In genomic region chr14:69996197-69996596, GRCh38 we compare ENCODE assay signal across 17 cellular contexts.
A peak's percentile ranks its signal among the peaks of the same experiment; 100 is the strongest.
DNase-seq lines count a peak whose midpoint lies in the region; TF ChIP-seq lines count a peak whose summit lies in the region.
"Had no signal": no experiment of that assay in that cellular context is flagged by ENCODE, and none has a peak within 500 bp of the region (broad histone marks: within the 10 kb centered on the region; RNA-seq: fewer than 3 reads in every experiment).

No MANE protein-coding gene starts in this region.

- H3K9me2 ChIP-seq in GM23248 (ENCODE audit: insufficient read depth): no peaks in the 10 kb centered on the region

- in situ Hi-C loops in GM23248 (cut with MboI): no loop called here

- H3K4me1 ChIP-seq in GM23248 (ENCODE audit: insufficient read depth) (peaks cover 9% of the 10 kb centered on the region; the same call in 1 of the 2 replicates), left ventricle myocardium inferior (no peaks in the 10 kb centered on the region), BE2C (no peaks in the 10 kb centered on the region)

- H3K36me3 ChIP-seq in GM23248 (ENCODE audit: low read depth) (no peaks in the 10 kb centered on the region), left ventricle myocardium inferior (no peaks in the 10 kb centered on the region), BE2C (no peaks in the 10 kb centered on the region)
- H3K36me3 ChIP-seq: gastroesophageal sphincter had no signal

- no peak overlapping the region for H2AFZ ChIP-seq in GM23248

- no peaks in the 10 kb centered on the region for H3K79me2 ChIP-seq in GM23248 (ENCODE audit: insufficient read depth)

- no peak overlapping the region for H3K4me3 ChIP-seq in GM23248
- no peak overlapping the region for H3K4me3 ChIP-seq in choroid plexus epithelial cell (ENCODE audit: low read depth, low read length)
- H3K4me3 ChIP-seq in left ventricle myocardium inferior: no peak overlapping the region
- no peak overlapping the region for H3K4me3 ChIP-seq in BE2C (ENCODE audit: low read depth, low read length)
- H3K4me3 ChIP-seq: gastroesophageal sphincter, testis had no signal

- no peak overlapping the region for H3K4me2 ChIP-seq in GM23248 (ENCODE audit: unreplicated experiment)

- 41 to 51% methylated on average over 1 of the region's 1 CpG for WGBS in GM23248 (ENCODE audit: low coverage in 1 of 2, low lambda C conversion rate in 2 of 2, missing lambda C conversion rate in 2 of 2), 2 experiments

- peaks cover 5% of the 10 kb centered on the region; the same call in 1 of the 2 replicates for H3F3A ChIP-seq in GM23248 (ENCODE audit: insufficient read depth)

- no peak overlapping the region for H3K9ac ChIP-seq in GM23248

- peak; percentile 74 for DNase-seq in GM23248
- DNase-seq in OCI-M1 (lab: John Stamatoyannopoulos, UW): peak; percentile 5
- DNase-seq in choroid plexus epithelial cell (ENCODE audit: low read depth): peak; percentile 69
- DNase-seq in kidney tubule cell (ENCODE audit: low spot score): peak; percentile 72
- DNase-seq in left ventricle myocardium inferior: no peak
- no peak for DNase-seq in SIG-M5 treated with dmso at 0.1 percent for 504 hours (lab: John Stamatoyannopoulos, UW; ENCODE audit: unreplicated experiment)
- DNase-seq in cortex of kidney (lab: John Stamatoyannopoulos, UW): no peak
- DNase-seq in BE2C: no peak
- DNase-seq: activated CD4-positive, alpha-beta T cell treated with anti-CD3 and anti-CD28 coated beads for 36 hours; activated naive CD4-positive, alpha-beta T cell treated with anti-CD3 and anti-CD28 coated beads, Interleukin-2, amount 50 U/mL, for 16 hours; effector CD4-positive, alpha-beta T cell; NCI-H2081 treated with DMSO at 0.1 percent for 48 hours; NCI-H774; stimulated activated CD4-positive, alpha-beta T cell treated with anti-CD3 and anti-CD28 coated beads, Interleukin-4, amount 100 ng/mL, for 24 hours; T-helper 2 cell; testis had no signal

- H3K27me3 ChIP-seq in GM23248 (replicated peaks; ENCODE audit: insufficient read depth) (no peaks in the 10 kb centered on the region; the same call in 1 of the 2 replicates), left ventricle myocardium inferior (ENCODE audit: low read depth) (peaks cover 83% of the 10 kb centered on the region), BE2C (0 out of 2 replicates have a peak, but pooled peaks cover 5% of the 10 kb centered on the region)
- H3K27me3 ChIP-seq: testis had no signal

- no peaks in the 10 kb centered on the region for H4K20me1 ChIP-seq in GM23248 (ENCODE audit: insufficient read depth)

- intact Hi-C loops in left ventricle myocardium inferior (cut with micrococcal nuclease): no loop called here

- TF ChIP-seq CTCF in choroid plexus epithelial cell (conservative IDR thresholded peaks at IDR 0.05; ENCODE audit: low read depth, low read length) (no peak), left ventricle myocardium inferior (IDR thresholded peaks at IDR 0.05; ENCODE audit: borderline replicate concordance) (no peak), BE2C (IDR thresholded peaks at IDR 0.05; ENCODE audit: low read depth, low read length) (no peak)

- peak overlapping the region; percentile 68 for H3K27ac ChIP-seq in GM23248
- no peak overlapping the region for H3K27ac ChIP-seq in left ventricle myocardium inferior (replicated peaks)
- H3K27ac ChIP-seq: gastroesophageal sphincter, testis had no signal

- H3K9me3 ChIP-seq in GM23248 (ENCODE audit: low read depth): no peaks in the 10 kb centered on the region
- H3K9me3 ChIP-seq in left ventricle myocardium inferior (replicated peaks): no peaks in the 10 kb centered on the region
- no peaks in the 10 kb centered on the region for H3K9me3 ChIP-seq in BE2C
- H3K9me3 ChIP-seq: gastroesophageal sphincter, testis had no signal

Comparison
In these comparisons a context has a peak if more than half of its experiments do, and no peak if none do; other contexts are left out.
1. DNase-seq: peak in GM23248 (single experiment), OCI-M1 (single experiment), choroid plexus epithelial cell (single experiment) and kidney tubule cell (single experiment); none in left ventricle myocardium inferior (single experiment), SIG-M5 treated with dmso at 0.1 percent for 504 hours (single experiment), cortex of kidney (single experiment) and BE2C (single experiment).